Comparison of ENCODE assay signal across 13 cellular contexts in the genomic region with DNA sequence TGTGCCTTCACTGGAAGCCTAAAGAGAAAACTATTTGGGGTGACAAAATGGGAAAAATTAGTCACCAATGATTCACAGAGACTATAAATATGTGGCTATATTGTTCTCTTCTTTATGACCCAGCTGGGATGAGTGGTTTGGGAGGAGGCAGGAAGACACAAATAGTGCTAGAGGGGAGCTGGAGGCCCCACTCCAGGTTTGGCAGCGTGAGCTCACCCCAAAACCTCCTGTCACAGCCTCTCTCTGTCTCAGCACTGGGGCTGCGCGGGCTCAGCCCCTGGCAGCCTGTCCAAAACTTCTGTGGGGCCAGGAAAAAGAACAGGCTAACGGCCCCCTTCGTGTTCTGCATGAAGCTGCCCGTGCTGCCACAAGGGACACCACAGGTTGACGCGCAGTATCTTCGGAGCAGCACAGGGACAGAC.
DNase-seq lines count a peak whose midpoint lies in the region; ATAC-seq, FAIRE-seq and TF ChIP-seq lines count a peak whose summit lies in the region.
"Had no signal": no experiment of that assay in that cellular context is flagged by ENCODE, and none has a peak within 500 bp of the region (broad histone marks: within the 10 kb centered on the region; RNA-seq: fewer than 3 reads in every experiment).

No MANE protein-coding gene starts in this region.

- peaks cover 47% of the 10 kb centered on the region for H3K4me1 Mint-ChIP-seq in activated T-cell treated with anti-CD3 and anti-CD28 coated beads, Interleukin-2, amount 50 U/mL, for 72 hours (ENCODE audit: low read depth)
- H3K4me1 Mint-ChIP-seq: brain had no signal

- H3K9me3 Mint-ChIP-seq in activated T-cell treated with anti-CD3 and anti-CD28 coated beads, Interleukin-2, amount 50 U/mL, for 72 hours = peaks cover 0 to 2% of the 10 kb centered on the region in 2 donors
- H3K9me3 Mint-ChIP-seq: brain had no signal

- FAIRE-seq in frontal cortex (lab: Jason Lieb, UNC) = no peak

- H3K4me1 ChIP-seq in gastroesophageal sphincter = peaks cover 0 to 7% (median 0%) of the 10 kb centered on the region in 3 donors

- no peak for TF ChIP-seq POLR2A in gastroesophageal sphincter (IDR thresholded peaks at IDR 0.05)

- no peak for TF ChIP-seq CTCF in fibroblast of the aortic adventitia (IDR thresholded peaks at IDR 0.05; ENCODE audit: insufficient read depth, low read length)
- no peak for TF ChIP-seq CTCF in gastroesophageal sphincter (IDR thresholded peaks at IDR 0.05)

- H3K9me3 ChIP-seq in gastroesophageal sphincter = no peaks in the 10 kb centered on the region
- H3K9me3 ChIP-seq: neutrophil had no signal

- no peak overlapping the region for H3K4me3 ChIP-seq in fibroblast of the aortic adventitia (ENCODE audit: low read depth, low read length)
- H3K4me3 ChIP-seq in gastroesophageal sphincter = no peak overlapping the region

- no peaks in the 10 kb centered on the region for H3K27me3 ChIP-seq in gastroesophageal sphincter
- H3K27me3 ChIP-seq: neutrophil had no signal

- no peak overlapping the region for H3K27ac ChIP-seq in gastroesophageal sphincter
- H3K27ac ChIP-seq: neutrophil had no signal

- H3K36me3 Mint-ChIP-seq in activated T-cell treated with anti-CD3 and anti-CD28 coated beads, Interleukin-2, amount 50 U/mL, for 72 hours (ENCODE audit: insufficient read depth in 2 of 2) = peaks cover 0 to 2% of the 10 kb centered on the region in 2 donors
- H3K36me3 Mint-ChIP-seq: brain had no signal

- H3K27ac Mint-ChIP-seq in activated T-cell treated with anti-CD3 and anti-CD28 coated beads, Interleukin-2, amount 50 U/mL, for 72 hours = peak overlapping the region; percentile 43
- H3K27ac Mint-ChIP-seq: brain had no signal

- DNase-seq in A172 (ENCODE audit: low spot score) = peak; percentile 82
- DNase-seq in ELR (ENCODE audit: low read depth) = peak; percentile 53
- peak in 1 of 2 donors; percentile 8 for DNase-seq in activated T-cell treated with anti-CD3 and anti-CD28 coated beads, Interleukin-2, amount 50 U/mL, for 72 hours
- peak; percentile 87 for DNase-seq in fibroblast of the aortic adventitia (ENCODE audit: low read depth)
- no peak for DNase-seq in frontal cortex (ENCODE audit: low spot score in 2 of 2)
- no peak for DNase-seq in C1 segment of cervical spinal cord (lab: John Stamatoyannopoulos, UW)
- DNase-seq in NCI-H2107 (lab: John Stamatoyannopoulos, UW) = no peak
- DNase-seq: left cardiac atrium, NCI-H1105 treated with DMSO at 0.1 percent for 48 hours, NCI-H69 had no signal

- no peaks in the 10 kb centered on the region for H3K36me3 ChIP-seq in gastroesophageal sphincter
- H3K36me3 ChIP-seq: neutrophil had no signal

- ATAC-seq in activated T-cell treated with anti-CD3 and anti-CD28 coated beads, Interleukin-2, amount 50 U/mL, for 72 hours (replicated peaks in 1 of 2) = peak; percentile 41 to 50
- no peak for ATAC-seq in gastroesophageal sphincter
- ATAC-seq: left cardiac atrium had no signal

- 96% methylated on average over 4 of the region's 9 CpGs; no CpG with 5 or more reads in 1 of the 2 donors for WGBS in gastroesophageal sphincter (ENCODE audit: low coverage in 1 of 2), 2 donors

- H3K27me3 Mint-ChIP-seq in activated T-cell treated with anti-CD3 and anti-CD28 coated beads, Interleukin-2, amount 50 U/mL, for 72 hours (ENCODE audit: low read depth) = no peaks in the 10 kb centered on the region

- H3K4me3 Mint-ChIP-seq in activated T-cell treated with anti-CD3 and anti-CD28 coated beads, Interleukin-2, amount 50 U/mL, for 72 hours = no peak overlapping the region
- H3K4me3 Mint-ChIP-seq: brain had no signal

- TF ChIP-seq EP300 in gastroesophageal sphincter (IDR thresholded peaks at IDR 0.05) = no peak

Comparison
In these comparisons a context has a peak if more than half of its experiments do, and no peak if none do; other contexts are left out.
1. DNase-seq: peak in A172 (single experiment), ELR (single experiment) and fibroblast of the aortic adventitia (single experiment); none in frontal cortex (0 of 2), C1 segment of cervical spinal cord (0 of 14) and NCI-H2107 (single experiment).